ENCODE assay signal across 23 cellular contexts in the genomic region with DNA sequence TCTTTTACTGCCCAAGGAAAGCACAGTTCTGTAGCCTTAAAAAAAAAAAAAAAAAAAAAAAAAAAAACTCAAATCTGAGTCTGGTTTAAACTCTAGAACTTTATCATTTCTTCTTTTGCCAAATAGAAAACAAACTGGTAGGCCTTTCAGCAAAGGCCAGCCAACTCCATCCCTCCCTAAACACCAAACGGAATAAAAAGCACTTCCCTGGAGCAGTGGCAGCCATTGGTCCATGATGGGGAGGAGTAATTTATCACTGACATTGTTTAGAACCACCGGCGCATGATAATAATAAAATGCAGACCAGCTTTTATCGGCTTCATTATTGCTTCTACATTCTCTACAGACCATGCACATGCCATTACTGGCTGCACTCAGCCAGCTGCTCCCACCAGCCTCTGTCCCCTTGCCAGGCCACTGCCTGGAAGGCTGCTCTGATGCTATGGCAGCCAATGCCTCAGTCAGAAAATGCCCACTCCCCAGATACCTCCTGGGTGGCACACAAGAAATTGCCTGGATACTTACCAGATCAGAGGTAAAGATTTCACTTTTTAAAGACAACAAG. TPM values are rescaled to one million over a fixed set of nuclear protein-coding genes. Genes with fewer than 3 reads are reported as not detected.
DNase-seq lines count a peak whose midpoint lies in the region; ATAC-seq, FAIRE-seq and TF ChIP-seq lines count a peak whose summit lies in the region.
"Had no signal": no experiment of that assay in that cellular context is flagged by ENCODE, and none has a peak within 500 bp of the region (broad histone marks: within the 10 kb centered on the region; RNA-seq: fewer than 3 reads in every experiment).

No MANE protein-coding gene starts in this region.

- no peaks in the 10 kb centered on the region for H3K23me2 ChIP-seq in H1 (ENCODE audit: low read depth, low read length)

- H3K56ac ChIP-seq in H1 (replicated peaks; ENCODE audit: insufficient read length, low read depth, low read length), result no peak overlapping the region

- H4K91ac ChIP-seq in H1 (replicated peaks; ENCODE audit: insufficient read length, low read length), result peak overlapping the region; percentile 66

- POLR2A ChIA-PET in H1 (lab: Charles Lee; ENCODE audit: partially characterized antibody), result interaction anchor here (1.2 kb wide), 1 partner anchor 44 kb away, joined by 4 read pairs; no protein-coding TSS in a partner anchor

- H2BK20ac ChIP-seq in H1 (ENCODE audit: low read length), result peak overlapping the region; percentile 40

- ATAC-seq in psoas muscle, result no peak
- ATAC-seq: left colon had no signal

- no peak overlapping the region for H4K5ac ChIP-seq in H1 (ENCODE audit: insufficient read length, low read depth, low read length)

- H3K27me3 ChIP-seq in H1 (replicated peaks in 1 of 4; ENCODE audit: control insufficient read depth in 3 of 4, extremely low read depth in 1 of 4, insufficient read depth in 3 of 4, low read length in 3 of 4), result no peaks in the 10 kb centered on the region
- no peaks in the 10 kb centered on the region for H3K27me3 ChIP-seq in subcutaneous abdominal adipose tissue (ENCODE audit: control insufficient read depth in 5 of 5, insufficient read depth in 4 of 5, low read length in 5 of 5)
- no peaks in the 10 kb centered on the region for H3K27me3 ChIP-seq in psoas muscle (ENCODE audit: insufficient read depth in 3 of 3, low read length in 2 of 3)
- H3K27me3 ChIP-seq: BLaER1 treated with 17β-estradiol and CSF1 and Interleukin-3, amounts not matched to agents 10 nM and 100 nM; transverse colon had no signal

- no peak overlapping the region for H3K23ac ChIP-seq in H1 (ENCODE audit: insufficient read length)

- CTCF ChIA-PET in H1 (lab: Charles Lee; ENCODE audit: partially characterized antibody), result interaction anchor here (0.8 to 2.2 kb wide), 5 partner anchors 10 to 45 kb away, joined by 3 to 11 read pairs (median 3); no protein-coding TSS in a partner anchor

- H2BK5ac ChIP-seq in H1 (ENCODE audit: low read depth, low read length), result no peak overlapping the region

- no peaks in the 10 kb centered on the region for H3K79me2 ChIP-seq in H1 (ENCODE audit: control insufficient read depth in 1 of 2, insufficient read depth in 2 of 2, low read length in 2 of 2)

- H2BK12ac ChIP-seq in H1 (ENCODE audit: low read depth, low read length), result peak overlapping the region; percentile 77; the same call in 1 of the 2 replicates

- H3K36me3 ChIP-seq in H1 (ENCODE audit: control insufficient read depth in 2 of 4, insufficient read depth in 4 of 4, low read length in 3 of 4) (0 out of 8 replicates have a peak, but pooled peaks cover 0 to 3% (median 1%) of the 10 kb centered on the region in 4 experiments), subcutaneous abdominal adipose tissue (ENCODE audit: control insufficient read depth in 5 of 5, insufficient read depth in 5 of 5, low read length in 5 of 5) (peaks cover 48 to 88% (median 76%) of the 10 kb centered on the region in 5 donors), psoas muscle (ENCODE audit: insufficient read depth in 1 of 2, low read depth in 1 of 2) (peaks cover 10 to 99% of the 10 kb centered on the region in 2 donors)
- H3K36me3 ChIP-seq: WERI-Rb-1 had no signal

- H3K9ac ChIP-seq in H1 (replicated peaks in 1 of 4; ENCODE audit: extremely low read depth in 1 of 4, low read depth in 3 of 4, low read length in 3 of 4) (no peak overlapping the region), subcutaneous abdominal adipose tissue (ENCODE audit: low read length in 5 of 5) (no peak overlapping the region)

- H3K9me3 ChIP-seq in H1 (ENCODE audit: insufficient read depth in 2 of 2, low read depth in 1 of 2, low read length in 1 of 2) (no peaks in the 10 kb centered on the region), subcutaneous abdominal adipose tissue (ENCODE audit: control insufficient read depth in 5 of 5, low read length in 5 of 5) (no peaks in the 10 kb centered on the region), psoas muscle (no peaks in the 10 kb centered on the region)
- H3K9me3 ChIP-seq: transverse colon had no signal

- peak overlapping the region; percentile 40; the same call in 1 of the 2 replicates for H2BK15ac ChIP-seq in H1 (ENCODE audit: low read length)

- TF ChIP-seq CTCF in H1 (IDR thresholded peaks at IDR 0.05; ENCODE audit: control extremely low read depth in 1 of 3, insufficient read depth in 1 of 3, low read depth in 1 of 3, low read length in 3 of 3) (no peak), psoas muscle (IDR thresholded peaks at IDR 0.05) (no peak)

- no peak overlapping the region for H2BK120ac ChIP-seq in H1 (replicated peaks; ENCODE audit: low read depth, low read length)

- intact Hi-C loops in psoas muscle (cut with DNase I), result loop anchor here in 1 of 2 donors (2.0 kb wide), 1 partner anchor 31 kb away; no protein-coding TSS in a partner anchor

- no peak overlapping the region for H2AK5ac ChIP-seq in H1 (ENCODE audit: low read depth, low read length)

- H3K27ac ChIP-seq in H1 (ENCODE audit: low read depth, low read length) (no peak overlapping the region), subcutaneous abdominal adipose tissue (ENCODE audit: low read depth, low read length) (peak overlapping the region; percentile 65), psoas muscle (no peak overlapping the region)
- H3K27ac ChIP-seq: coronary artery, epithelial cell of prostate, transverse colon, WERI-Rb-1 had no signal

- H2AFZ ChIP-seq in H1 (ENCODE audit: low read length), result no peak overlapping the region

- FAIRE-seq in H1 (lab: Jason Lieb, UNC), result no peak
- FAIRE-seq: G401.6 had no signal

- H3K14ac ChIP-seq in H1 (ENCODE audit: insufficient read length), result no peak overlapping the region

- H4K20me1 ChIP-seq in H1 (replicated peaks in 1 of 2; ENCODE audit: control insufficient read depth in 1 of 2, insufficient read depth in 2 of 2, low read length in 2 of 2), result no peaks in the 10 kb centered on the region

- H3K79me1 ChIP-seq in H1 (ENCODE audit: low read depth, low read length), result no peaks in the 10 kb centered on the region

- TF ChIP-seq EP300 in Ishikawa (IDR thresholded peaks at IDR 0.05; ENCODE audit: borderline replicate concordance) (no peak; the same call in 1 of the 2 replicates), H1 (IDR thresholded peaks at IDR 0.05; ENCODE audit: borderline replicate concordance in 1 of 2, low read depth in 2 of 2, low read length in 2 of 2) (no peak)

- H3K4ac ChIP-seq in H1 (replicated peaks; ENCODE audit: insufficient read length, low read depth, low read length), result no peak overlapping the region

- no peak overlapping the region for H4K8ac ChIP-seq in H1 (ENCODE audit: extremely low read depth, insufficient read depth, low read length)

- no peak overlapping the region for H3K18ac ChIP-seq in H1 (ENCODE audit: extremely low read depth, low read length)

- WGBS in H1 (ENCODE audit: extremely low coverage in 1 of 2, insufficient coverage in 1 of 2, insufficient read length in 1 of 2, insufficient replicate concordance in 2 of 2, low coverage in 1 of 2, low lambda C conversion rate in 2 of 2, missing lambda C conversion rate in 1 of 2), 2 experiments, result 88% methylated on average over 4 of the region's 4 CpGs; no CpG with 5 or more reads in 1 of the 2 experiments
- 43 to 53% (median 49%) methylated on average over 4 of the region's 4 CpGs for WGBS in psoas muscle, 3 donors

- DNase-seq in NCI-H2227 (lab: John Stamatoyannopoulos, UW; ENCODE audit: unreplicated experiment) (peak; percentile 31), H1 (ENCODE audit: low read depth in 1 of 2, low spot score in 2 of 2) (no peak), psoas muscle (no peak), H4 (ENCODE audit: low spot score) (no peak), NCI-H1930 (lab: John Stamatoyannopoulos, UW) (no peak)
- DNase-seq: activated CD4-positive, alpha-beta T cell treated with anti-CD3 and anti-CD28 coated beads for 48 hours; anterior cingulate cortex; DMS79; effector memory CD4-positive, alpha-beta T cell; HFFc6; left colon; naive B cell; SIG-M5; stimulated activated CD4-positive, alpha-beta T cell treated with anti-CD3 and anti-CD28 coated beads, Interleukin-4, amount 100 ng/mL, for 24 hours; SW 1271; transverse colon; WERI-Rb-1 had no signal

- no peak for TF ChIP-seq POLR2A in H1 (IDR thresholded peaks at IDR 0.05; ENCODE audit: control extremely low read depth in 1 of 2, low read depth in 2 of 2, low read length in 2 of 2)

- H3K4me1 ChIP-seq in H1 (replicated peaks in 1 of 4; ENCODE audit: control insufficient read depth in 3 of 4, insufficient read depth in 4 of 4, low read length in 3 of 4) (peaks cover 4 to 30% (median 20%) of the 10 kb centered on the region in 4 experiments), subcutaneous abdominal adipose tissue (ENCODE audit: control insufficient read depth in 5 of 5, insufficient read depth in 5 of 5, low read length in 5 of 5) (peaks cover 4 to 47% (median 33%) of the 10 kb centered on the region in 5 donors), psoas muscle (peaks cover 30% of the 10 kb centered on the region)

- no peak overlapping the region for H3K4me2 ChIP-seq in H1 (ENCODE audit: insufficient read depth in 1 of 2, low read depth in 2 of 2, low read length in 2 of 2)

- no peak for TF ChIP-seq RAD21 in Ishikawa (IDR thresholded peaks at IDR 0.05; ENCODE audit: low read depth)
- TF ChIP-seq RAD21 in H1 (IDR thresholded peaks at IDR 0.05 in 1 of 2, conservative IDR thresholded peaks at IDR 0.05 in 1 of 2; ENCODE audit: low read depth in 2 of 2, low read length in 2 of 2), result no peak

- no peak overlapping the region for H3K4me3 ChIP-seq in H1 (ENCODE audit: extremely low read depth in 1 of 4, insufficient read depth in 2 of 4, low read depth in 3 of 4, low read length in 4 of 4)
- no peak overlapping the region for H3K4me3 ChIP-seq in subcutaneous abdominal adipose tissue (ENCODE audit: low read depth in 1 of 5, low read length in 5 of 5)
- H3K4me3 ChIP-seq in psoas muscle, result no peak overlapping the region
- H3K4me3 ChIP-seq: BLaER1 treated with 17β-estradiol and CSF1 and Interleukin-3, amounts not matched to agents 10 nM and 100 nM; coronary artery; transverse colon had no signal

TF ChIP-seq in H1, 55 proteins besides CTCF, POLR2A, EP300 and RAD21 (continues in another document):
- TF ChIP-seq POU5F1 (IDR thresholded peaks at IDR 0.05; ENCODE audit: low read depth, low read length) (no peak), TEAD4 (IDR thresholded peaks at IDR 0.05; ENCODE audit: low read depth, low read length) (no peak), EGR1 (IDR thresholded peaks at IDR 0.05; ENCODE audit: borderline replicate concordance, low read depth, low read length) (no peak)

RNA-seq across cellular contexts. Expression of gene ABCA1, which starts 45.9 kb away (rescaled TPM):
- total RNA-seq in H1 (2021; fragmentation: NEBNext Ultra II Directional; extraction: Animal tissue kit (Norgen Biotek cat#: 25700)), result 7.8 and 8.5 TPM in 2 replicates
- polyA plus RNA-seq in H1 (2011; rRNA removed) (6.9 and 7.3 TPM in 2 replicates), psoas muscle (1 to 10 TPM; 1.9 to 6.3 (median 3.3) TPM)
- 5.2 TPM for polyA plus RNA-seq in H1 (2011; cell fraction: cytosol; rRNA removed)
- 11.8 TPM for polyA plus RNA-seq in H1 (2011; cell fraction: nucleus; rRNA removed)
- 4.0 to 4.8 TPM (median 4.2 TPM) in 4 replicates for polyA plus RNA-seq in H1 (2012, experiment 1 of 2)
- 0.33 TPM for polyA plus RNA-seq in H1 (2012, experiment 2 of 2)
- polyA plus RNA-seq in H1 (2013, experiment 1 of 2), result 1.7 TPM
- 1.1 TPM for polyA plus RNA-seq in H1 (2013, experiment 2 of 2)
- polyA minus RNA-seq in H1 (2011; rRNA and poly(A)+ RNA removed), result 82.4 and 99.2 TPM in 2 replicates
- polyA minus RNA-seq in H1 (2011; cell fraction: cytosol; rRNA and poly(A)+ RNA removed), result 19.4 TPM
- 45.3 TPM for polyA minus RNA-seq in H1 (2011; cell fraction: nucleus; rRNA and poly(A)+ RNA removed)
- total RNA-seq in psoas muscle, result 10 to 100 TPM in 2 of 4 donors, 1 to 10 TPM in 2; 8.2 to 26.1 (median 16.2) TPM
- total RNA-seq in H4 (2014; rRNA removed; shearing (Covaris generic)), result 10.9 and 11.6 TPM in 2 replicates
